In the genomic region with DNA sequence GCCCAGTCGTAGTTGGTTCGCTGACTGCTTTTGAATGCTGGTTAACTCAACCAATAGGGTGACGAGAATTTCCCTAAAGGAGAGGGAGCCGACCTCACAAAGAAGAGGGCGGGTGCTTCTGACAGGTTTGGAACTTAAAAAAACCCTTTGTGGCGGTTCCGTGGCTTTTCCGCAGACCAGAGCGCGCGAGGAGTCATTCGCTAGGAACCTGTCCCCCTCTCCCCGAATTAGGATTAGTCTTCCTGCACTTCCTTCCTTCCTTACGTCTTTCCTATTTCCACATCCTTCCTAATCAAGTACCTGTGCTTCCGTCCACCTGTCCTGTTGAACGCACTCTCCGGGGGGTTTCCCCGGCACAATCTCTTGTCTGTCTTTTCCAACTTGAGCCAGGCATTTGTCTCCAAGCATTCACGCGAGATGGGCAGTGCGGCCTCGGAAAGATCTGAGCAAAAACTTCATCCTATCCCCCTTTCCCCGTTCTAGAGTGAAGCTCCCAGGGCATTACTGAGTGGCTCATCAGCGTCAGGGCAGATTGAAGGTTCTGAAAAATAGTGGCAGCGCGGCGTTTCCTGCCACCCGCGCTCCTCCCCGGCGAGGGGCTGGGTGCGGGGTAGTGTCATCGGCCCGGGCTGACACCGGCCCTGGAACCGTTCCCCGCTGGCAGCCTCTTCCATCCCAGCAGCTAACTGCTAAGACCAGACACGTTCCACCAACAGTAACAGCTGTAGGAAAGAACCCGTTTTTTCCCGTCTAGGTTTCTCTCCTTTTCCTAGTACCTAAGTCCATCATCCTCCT, we compare ENCODE assay signal across 8 cellular contexts. TPM values are rescaled to one million over a fixed set of nuclear protein-coding genes. Genes with fewer than 3 reads are reported as not detected.
DNase-seq lines count a peak whose midpoint lies in the region; ATAC-seq and TF ChIP-seq lines count a peak whose summit lies in the region.

No MANE protein-coding gene starts in this region.

- H3K27ac Mint-ChIP-seq in neural progenitor cell, result peak overlapping the region; percentile 52

- H3K79me2 ChIP-seq in neural progenitor cell (ENCODE audit: low read depth), result peaks cover 36% of the 10 kb centered on the region

- peaks cover 14% of the 10 kb centered on the region for H3K4me1 Mint-ChIP-seq in neural progenitor cell

- peaks cover 10% of the 10 kb centered on the region for H3F3A ChIP-seq in neural progenitor cell (ENCODE audit: low read depth)

- H2AFZ ChIP-seq in neural progenitor cell (replicated peaks), result peak overlapping the region; percentile 95

- H3K4me2 ChIP-seq in neural progenitor cell, result peak overlapping the region; percentile 85

- H4K20me1 ChIP-seq in neural progenitor cell (ENCODE audit: low read depth), result peaks cover 26% of the 10 kb centered on the region

- no peaks in the 10 kb centered on the region for H3K36me3 Mint-ChIP-seq in neural progenitor cell

- H3K4me1 ChIP-seq in HAP-1 (peaks cover 9% of the 10 kb centered on the region), foreskin keratinocyte (peaks cover 25% of the 10 kb centered on the region), neural progenitor cell (peaks cover 22% of the 10 kb centered on the region), stomach smooth muscle (ENCODE audit: control insufficient read depth, insufficient read depth, low read length) (no peaks in the 10 kb centered on the region)

- H3K36me3 ChIP-seq in HAP-1 (replicated peaks) (no peaks in the 10 kb centered on the region), MG63 (no peaks in the 10 kb centered on the region), neural progenitor cell (no peaks in the 10 kb centered on the region), stomach smooth muscle (ENCODE audit: control insufficient read depth in 2 of 2, insufficient read depth in 2 of 2, low read length in 2 of 2) (no peaks in the 10 kb centered on the region)

- H3K27ac ChIP-seq in foreskin keratinocyte (no peak overlapping the region), neural progenitor cell (no peak overlapping the region), stomach smooth muscle (ENCODE audit: low read length) (peak overlapping the region; percentile 88)

- H3K4me3 ChIP-seq in HAP-1 (peak overlapping the region; percentile 42), MG63 (peak overlapping the region; percentile 60), neural progenitor cell (peak overlapping the region; percentile 65), stomach smooth muscle (ENCODE audit: low read length in 2 of 2) (peak overlapping the region; percentile 87 to 94)

- H3K27me3 Mint-ChIP-seq in neural progenitor cell (ENCODE audit: insufficient read depth, low read depth), result peaks cover 3% of the 10 kb centered on the region

- no peaks in the 10 kb centered on the region for H3K9me3 ChIP-seq in HAP-1
- H3K9me3 ChIP-seq in MG63, result no peaks in the 10 kb centered on the region
- no peaks in the 10 kb centered on the region for H3K9me3 ChIP-seq in neural progenitor cell (ENCODE audit: low read depth)
- H3K9me3 ChIP-seq in stomach smooth muscle (ENCODE audit: control insufficient read depth in 2 of 2, low read length in 2 of 2), result no peaks in the 10 kb centered on the region

- no peak overlapping the region for H3K9ac ChIP-seq in neural progenitor cell
- peak overlapping the region; percentile 90 for H3K9ac ChIP-seq in stomach smooth muscle (ENCODE audit: low read length in 2 of 2)

- DNase-seq in G401 (ENCODE audit: low spot score) (peak; percentile 99), HAP-1 (ENCODE audit: low spot score in 2 of 2) (peak; percentile 85 to 93), MG63 (peak; percentile 86), SIG-M5 (lab: John Stamatoyannopoulos, UW) (peak; percentile 84), foreskin keratinocyte (peak; percentile 91 to 96), neural progenitor cell (ENCODE audit: low spot score) (peak; percentile 94)
- DNase-seq in activated gamma-delta T cell treated with anti-CD3 and anti-CD28 coated beads, Interleukin-2, amount 50 U/mL, for 16 hours (ENCODE audit: low read depth), result peak; percentile 68

- no peak for TF ChIP-seq CTCF in foreskin keratinocyte (conservative IDR thresholded peaks at IDR 0.05)
- TF ChIP-seq CTCF in neural progenitor cell (IDR thresholded peaks at IDR 0.05), result no peak

- in situ Hi-C loops in G401 (cut with HindIII; ENCODE audit: low sequenced_read_pairs), result loop anchor here (25.0 kb wide), 1 partner anchor 290 kb away; no protein-coding TSS in a partner anchor
- in situ Hi-C loops in HAP-1 (cut with MboI; ENCODE audit: low sequenced_read_pairs), result no loop called here

- H3K9me3 Mint-ChIP-seq in neural progenitor cell, result no peaks in the 10 kb centered on the region

- ATAC-seq in foreskin keratinocyte, result peak; percentile 82

- H3K4me3 Mint-ChIP-seq in neural progenitor cell, result peak overlapping the region; percentile 98

- H3K27me3 ChIP-seq in HAP-1 (ENCODE audit: low read depth) (no peaks in the 10 kb centered on the region), MG63 (no peaks in the 10 kb centered on the region), foreskin keratinocyte (no peaks in the 10 kb centered on the region), neural progenitor cell (no peaks in the 10 kb centered on the region), stomach smooth muscle (ENCODE audit: control insufficient read depth in 1 of 2, insufficient read depth in 2 of 2, low read length in 2 of 2) (no peaks in the 10 kb centered on the region)

RNA-seq across cellular contexts. Expression of gene STXBP5, which starts 1.5 kb away (rescaled TPM):
- 9.6 and 14.1 TPM in 2 replicates for total RNA-seq in G401 (2014; rRNA removed; shearing (Covaris generic))
- 6.0 and 8.9 TPM in 2 replicates for total RNA-seq in MG63 (2014; rRNA removed; shearing (Covaris generic); ENCODE audit: low replicate concordance)
- 20.3 and 22.8 TPM in 2 replicates for total RNA-seq in foreskin keratinocyte
- polyA plus RNA-seq in foreskin keratinocyte, result 2.5 and 3.6 TPM in 2 replicates
- 12.0 and 12.6 TPM in 2 replicates for total RNA-seq in neural progenitor cell (ENCODE audit: low replicate concordance)
